ENCODE assay signal across 16 cellular contexts in genomic region chr2:21363364-21363763, GRCh38.
"Had no signal": no experiment of that assay in that cellular context is flagged by ENCODE, and none has a peak within 500 bp of the region (broad histone marks: within the 10 kb centered on the region; RNA-seq: fewer than 3 reads in every experiment).

No MANE protein-coding gene starts in this region.

- H3K9me3 Mint-ChIP-seq: activated B cell treated with CpG ODN at 0.5 μM for 24 hours; dendritic cell treated with granulocyte-macrophage colony-stimulating factor and Interleukin-4, amounts not matched to agents 40 ng/mL and 50 ng/mL, for 4 days had no signal

- H3K4me3 Mint-ChIP-seq: activated B cell treated with CpG ODN at 0.5 μM for 24 hours; activated CD4-positive, alpha-beta T cell treated with anti-CD3 and anti-CD28 coated beads, Interleukin-2, amount 10 ng/mL, durations not matched to agents 7 days and 5 days; brain; dendritic cell treated with granulocyte-macrophage colony-stimulating factor and Interleukin-4, amounts not matched to agents 40 ng/mL and 50 ng/mL, for 4 days; effector memory CD8-positive, alpha-beta T cell had no signal

- H3K27ac Mint-ChIP-seq: activated B cell treated with CpG ODN at 0.5 μM for 24 hours; activated CD4-positive, alpha-beta T cell treated with anti-CD3 and anti-CD28 coated beads, Interleukin-2, amount 10 ng/mL, durations not matched to agents 7 days and 5 days; activated naive CD4-positive, alpha-beta T cell treated with anti-CD3 and anti-CD28 coated beads, Interleukin-2, amount 50 U/mL, for 72 hours; dendritic cell treated with granulocyte-macrophage colony-stimulating factor and Interleukin-4, amounts not matched to agents 40 ng/mL and 50 ng/mL, for 4 days; effector memory CD8-positive, alpha-beta T cell had no signal

- H3K4me1 Mint-ChIP-seq: activated B cell treated with CpG ODN at 0.5 μM for 24 hours; activated CD4-positive, alpha-beta T cell treated with anti-CD3 and anti-CD28 coated beads, Interleukin-2, amount 10 ng/mL, durations not matched to agents 7 days and 5 days had no signal

- H3K36me3 ChIP-seq: ovary, suprapubic skin, upper lobe of right lung had no signal

- DNase-seq: activated B cell treated with CpG ODN at 0.5 μM for 24 hours; activated CD4-positive, alpha-beta T cell treated with anti-CD3 and anti-CD28 coated beads, Interleukin-2, amount 10 ng/mL, durations not matched to agents 7 days and 5 days; activated T-cell treated with anti-CD3 and anti-CD28 coated beads, Interleukin-2, amount 50 U/mL, for 1 hour; amniotic stem cell; effector memory CD8-positive, alpha-beta T cell; erythroblast; hippocampal formation; ovary; stimulated activated CD4-positive, alpha-beta T cell treated with anti-CD3 and anti-CD28 coated beads, Interleukin-4, amount 100 ng/mL, for 1 hour; stimulated activated CD8-positive, alpha-beta memory T cell treated with anti-CD3 and anti-CD28 coated beads, Interleukin-4, amount 100 ng/mL, for 48 hours; stimulated activated naive CD8-positive, alpha-beta T cell treated with anti-CD3 and anti-CD28 coated beads, Interleukin-15, Interleukin-2, amounts not matched to agents 100 U/mL and 50 U/mL, for 24 hours; upper lobe of right lung had no signal

- H3K27me3 ChIP-seq: ovary, suprapubic skin, upper lobe of right lung had no signal

- H3K9me3 ChIP-seq: ovary, suprapubic skin, upper lobe of right lung had no signal

- H3K27ac ChIP-seq: ovary, suprapubic skin, upper lobe of right lung had no signal

- H3K27me3 Mint-ChIP-seq: activated B cell treated with CpG ODN at 0.5 μM for 24 hours; activated CD4-positive, alpha-beta T cell treated with anti-CD3 and anti-CD28 coated beads, Interleukin-2, amount 10 ng/mL, durations not matched to agents 7 days and 5 days; brain; dendritic cell treated with granulocyte-macrophage colony-stimulating factor and Interleukin-4, amounts not matched to agents 40 ng/mL and 50 ng/mL, for 4 days; effector memory CD8-positive, alpha-beta T cell had no signal

- H3K36me3 Mint-ChIP-seq: activated naive CD4-positive, alpha-beta T cell treated with anti-CD3 and anti-CD28 coated beads, Interleukin-2, amount 50 U/mL, for 72 hours; brain had no signal

- H3K4me1 ChIP-seq: upper lobe of right lung had no signal

- H3K4me3 ChIP-seq: ovary, suprapubic skin, upper lobe of right lung had no signal

- ATAC-seq: activated naive CD4-positive, alpha-beta T cell treated with anti-CD3 and anti-CD28 coated beads, Interleukin-2, amount 50 U/mL, for 72 hours; effector memory CD8-positive, alpha-beta T cell; stimulated activated naive CD8-positive, alpha-beta T cell treated with anti-CD3 and anti-CD28 coated beads, Interleukin-15, Interleukin-2, amounts not matched to agents 100 U/mL and 50 U/mL, for 24 hours had no signal
